Comparison of ENCODE assay signal across 9 cellular contexts in the genomic region with DNA sequence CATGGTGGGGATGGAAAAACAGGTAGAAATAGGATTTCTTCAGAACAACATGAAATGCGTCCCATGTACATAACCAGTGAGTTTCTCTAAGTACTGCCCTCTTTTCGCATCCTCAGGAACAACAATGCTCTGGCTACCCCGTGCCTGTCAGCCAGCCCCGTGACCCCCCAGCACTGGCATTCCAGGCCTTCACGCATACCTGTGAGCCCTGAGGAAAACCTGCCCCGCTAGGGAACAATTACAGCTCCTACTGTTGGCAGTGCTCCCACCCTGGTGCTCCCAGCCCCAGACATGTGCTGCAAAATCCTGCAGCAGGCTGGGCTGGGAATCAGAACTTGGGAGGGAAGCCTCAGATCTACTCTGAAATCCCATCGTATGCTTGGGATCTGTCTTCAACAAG. TPM values are rescaled to one million over a fixed set of nuclear protein-coding genes. Genes with fewer than 3 reads are reported as not detected.
DNase-seq lines count a peak whose midpoint lies in the region; ATAC-seq lines count a peak whose summit lies in the region.
"Had no signal": no experiment of that assay in that cellular context is flagged by ENCODE, and none has a peak within 500 bp of the region (broad histone marks: within the 10 kb centered on the region; RNA-seq: fewer than 3 reads in every experiment).

No MANE protein-coding gene starts in this region.

- H3K4me1 ChIP-seq in adipocyte (ENCODE audit: control insufficient read depth, insufficient read depth, low read length): peaks cover 88% of the 10 kb centered on the region

- H3K4me3 ChIP-seq in adipocyte (ENCODE audit: low read length): peak overlapping the region; percentile 12

- POLR2A ChIA-PET in activated CD4-positive, alpha-beta T cell treated with anti-CD3 and anti-CD28 coated beads for 36 hours (lab: Charles Lee): interaction anchor here (0.5 kb wide), 1 partner anchor 22 kb away, joined by 6 read pairs; no protein-coding TSS in a partner anchor

- H3K9me3 Mint-ChIP-seq in activated CD4-positive, alpha-beta T cell treated with anti-CD3 and anti-CD28 coated beads for 36 hours (ENCODE audit: low read depth): no peaks in the 10 kb centered on the region

- intact Hi-C loops in activated CD4-positive, alpha-beta T cell treated with anti-CD3 and anti-CD28 coated beads for 36 hours (cut with DNase I, micrococcal nuclease): loop anchor here (1.0 kb wide), 2 partner anchors 9 to 11 kb away; no protein-coding TSS in a partner anchor

- CTCF ChIA-PET in activated CD4-positive, alpha-beta T cell treated with anti-CD3 and anti-CD28 coated beads for 36 hours (lab: Charles Lee): interaction anchor here (1.5 kb wide), 1 partner anchor 13 kb away, joined by 8 read pairs; no protein-coding TSS in a partner anchor

- no peak for DNase-seq in activated CD4-positive, alpha-beta T cell treated with anti-CD3 and anti-CD28 coated beads for 36 hours
- DNase-seq in activated CD4-positive, alpha-beta T cell treated with anti-CD3 and anti-CD28 coated beads for 4 hours: no peak
- DNase-seq in adipocyte (ENCODE audit: low read depth) (no peak), substantia nigra (lab: John Stamatoyannopoulos, UW) (peak in 1 of 49 donors; percentile 42), NK-92 (lab: John Stamatoyannopoulos, UW; ENCODE audit: unreplicated experiment) (no peak), NCI-H2171 treated with DMSO at 0.1 percent for 48 hours (lab: John Stamatoyannopoulos, UW) (no peak)
- DNase-seq: NCI-H446 had no signal

- H3K36me3 ChIP-seq in adipocyte (ENCODE audit: control insufficient read depth, insufficient read depth, low read length, severe bottlenecking): peaks cover 33% of the 10 kb centered on the region

- H3K9ac ChIP-seq in adipocyte (ENCODE audit: low read length): no peak overlapping the region

- no peak for ATAC-seq in activated CD4-positive, alpha-beta T cell treated with anti-CD3 and anti-CD28 coated beads for 36 hours
- no peak for ATAC-seq in GM18502 (IDR thresholded peaks at IDR 0.05; ENCODE audit: poor library complexity, unreplicated experiment)

- H3K27ac Mint-ChIP-seq in activated CD4-positive, alpha-beta T cell treated with anti-CD3 and anti-CD28 coated beads for 36 hours: peak overlapping the region; percentile 95

- H3K4me3 Mint-ChIP-seq in activated CD4-positive, alpha-beta T cell treated with anti-CD3 and anti-CD28 coated beads for 36 hours: peak overlapping the region; percentile 65

- H3K4me1 Mint-ChIP-seq in activated CD4-positive, alpha-beta T cell treated with anti-CD3 and anti-CD28 coated beads for 36 hours: peaks cover 91% of the 10 kb centered on the region

- H3K9me3 ChIP-seq in adipocyte (ENCODE audit: control insufficient read depth, low read length): no peaks in the 10 kb centered on the region

- H3K27me3 ChIP-seq in adipocyte (replicated peaks; ENCODE audit: control insufficient read depth, insufficient read depth, low read length): no peaks in the 10 kb centered on the region
- H3K27me3 ChIP-seq in layer of hippocampus (ENCODE audit: control insufficient read depth, insufficient read depth, low read length): no peaks in the 10 kb centered on the region

- H3K27me3 Mint-ChIP-seq in activated CD4-positive, alpha-beta T cell treated with anti-CD3 and anti-CD28 coated beads for 36 hours: no peaks in the 10 kb centered on the region

- peak overlapping the region; percentile 46 for H3K27ac ChIP-seq in layer of hippocampus (ENCODE audit: low read depth, low read length)
- H3K27ac ChIP-seq in substantia nigra (ENCODE audit: low read depth, low read length, poor library complexity, severe bottlenecking): peak overlapping the region; percentile 62

- peaks cover 36% of the 10 kb centered on the region for H3K36me3 Mint-ChIP-seq in activated CD4-positive, alpha-beta T cell treated with anti-CD3 and anti-CD28 coated beads for 36 hours (ENCODE audit: low read depth)

RNA-seq across cellular contexts. Expression of a gene that starts 9.1 kb away (rescaled TPM):
- 1 to 10 TPM; 7.2 to 9.3 TPM for total RNA-seq in activated CD4-positive, alpha-beta T cell treated with anti-CD3 and anti-CD28 coated beads for 36 hours
